Comparison of ENCODE assay signal across 21 cellular contexts in genomic region chr1:204201651-204202050, GRCh38. TPM values are rescaled to one million over a fixed set of nuclear protein-coding genes. Genes with fewer than 3 reads are reported as not detected.
"Had no signal": no experiment of that assay in that cellular context is flagged by ENCODE, and none has a peak within 500 bp of the region (broad histone marks: within the 10 kb centered on the region; RNA-seq: fewer than 3 reads in every experiment).

No MANE protein-coding gene starts in this region.

- H3K4me3 ChIP-seq: MG63, SJSA1, SK-N-MC had no signal

- H3K27ac ChIP-seq: SJSA1, SK-N-MC had no signal

- H3K27me3 ChIP-seq: SJSA1 had no signal

- H3K36me3 ChIP-seq: MG63, SJSA1 had no signal

- DNase-seq: Karpas-422, KG1, MG63, NCI-H1092, NCI-H1105 treated with DMSO at 0.1 percent for 48 hours, NCI-H1417 treated with DMSO at 0.1 percent for 48 hours, NCI-H146, NCI-H187, NCI-H2029, NCI-H2081 treated with DMSO at 0.1 percent for 48 hours, NCI-H2171, NCI-H226, NCI-H446, NCI-H510A, NCI-H69, NCI-H774, Right ventricle myocardium superior, RPMI8226, SIG-M5 had no signal

- H3K9me3 ChIP-seq: MG63, SJSA1 had no signal

RNA-seq across cellular contexts. Expression of gene KISS1, which starts 5.4 kb away (rescaled TPM):
- total RNA-seq: Right ventricle myocardium superior had no signal

RNA-seq across cellular contexts. Expression of gene GOLT1A, which starts 12.1 kb away (rescaled TPM):
- total RNA-seq: Right ventricle myocardium superior, SJSA1 had no signal

RNA-seq across cellular contexts. Expression of gene REN, which starts 35.5 kb away (rescaled TPM):
- total RNA-seq: Right ventricle myocardium superior, SJSA1 had no signal
